In the genomic region with DNA sequence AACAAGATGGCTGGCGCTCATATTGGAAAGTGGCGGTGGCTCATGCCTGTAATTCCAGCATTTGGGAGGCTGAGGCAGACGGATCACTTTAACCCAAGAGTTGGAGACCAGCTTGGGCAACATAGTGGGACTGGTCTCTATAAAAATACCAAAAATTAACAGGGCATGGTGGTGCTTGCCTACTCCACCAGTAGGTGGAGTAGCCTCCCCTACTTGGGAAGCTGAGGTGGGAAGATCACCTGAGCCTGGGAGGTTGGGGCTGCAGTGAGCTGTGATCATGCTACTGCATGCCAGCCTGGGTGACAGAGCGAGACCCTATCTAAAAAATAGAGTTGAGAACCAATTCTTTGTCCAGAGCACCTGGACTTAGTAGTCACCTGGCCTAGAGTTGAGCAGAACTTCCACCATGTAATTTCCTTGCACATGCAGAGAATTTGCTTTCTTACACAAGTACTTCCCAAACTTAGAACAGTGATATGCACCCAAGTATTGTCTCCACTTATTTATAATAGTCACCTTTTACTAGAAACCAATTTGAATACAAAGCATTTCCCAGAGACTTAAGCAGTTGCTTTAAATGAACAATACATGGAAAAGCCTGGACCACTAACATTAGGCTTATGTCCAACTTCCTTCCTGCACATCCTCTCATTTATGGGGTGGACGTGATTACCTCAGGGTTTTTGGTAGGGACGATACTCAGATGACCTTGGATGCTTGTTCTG, we compare ENCODE assay signal across 1 cellular context.
A peak's percentile ranks its signal among the peaks of the same experiment; 100 is the strongest.
TF ChIP-seq lines count a peak whose summit lies in the region.

No MANE protein-coding gene starts in this region.

TF ChIP-seq in K562, 482 proteins besides CTCF, POLR2A, EP300 and RAD21 (continued from another document and continues in another):
- no peak for TF ChIP-seq SIRT6 (IDR thresholded peaks at IDR 0.05; ENCODE audit: low read depth, low read length)
- 0 out of 2 replicates have a peak, but pooled peaks have one; percentile 44 for TF ChIP-seq CC2D1A (IDR thresholded peaks at IDR 0.05)
- TF ChIP-seq, protein P1, sequence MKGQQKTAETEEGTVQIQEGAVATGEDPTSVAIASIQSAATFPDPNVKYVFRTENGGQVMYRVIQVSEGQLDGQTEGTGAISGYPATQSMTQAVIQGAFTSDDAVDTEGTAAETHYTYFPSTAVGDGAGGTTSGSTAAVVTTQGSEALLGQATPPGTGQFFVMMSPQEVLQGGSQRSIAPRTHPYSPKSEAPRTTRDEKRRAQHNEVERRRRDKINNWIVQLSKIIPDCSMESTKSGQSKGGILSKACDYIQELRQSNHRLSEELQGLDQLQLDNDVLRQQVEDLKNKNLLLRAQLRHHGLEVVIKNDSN (CRISPR knock-in tag; IDR thresholded peaks at IDR 0.05), result 0 out of 2 replicates have a peak, but pooled peaks have one; percentile 20
- TF ChIP-seq TFAP4 (CRISPR knock-in tag; IDR thresholded peaks at IDR 0.05; ENCODE audit: borderline replicate concordance), result peak; percentile 37; the same call in 1 of the 2 replicates
- 0 out of 4 replicates have a peak, but pooled peaks of 1 of the 2 experiments have one; percentile 26 for TF ChIP-seq SRF (CRISPR knock-in tag; IDR thresholded peaks at IDR 0.05)
- TF ChIP-seq ZKSCAN1 (IDR thresholded peaks at IDR 0.05; ENCODE audit: low read depth, low read length), result peak; percentile 77
- TF ChIP-seq RCOR1 (IDR thresholded peaks at IDR 0.05; ENCODE audit: borderline replicate concordance in 1 of 2, low read depth in 2 of 2, low read length in 2 of 2), result peak in 1 of 2 experiments; percentile 28; a peak in 1 of 4 replicates
- TF ChIP-seq, protein P2, sequence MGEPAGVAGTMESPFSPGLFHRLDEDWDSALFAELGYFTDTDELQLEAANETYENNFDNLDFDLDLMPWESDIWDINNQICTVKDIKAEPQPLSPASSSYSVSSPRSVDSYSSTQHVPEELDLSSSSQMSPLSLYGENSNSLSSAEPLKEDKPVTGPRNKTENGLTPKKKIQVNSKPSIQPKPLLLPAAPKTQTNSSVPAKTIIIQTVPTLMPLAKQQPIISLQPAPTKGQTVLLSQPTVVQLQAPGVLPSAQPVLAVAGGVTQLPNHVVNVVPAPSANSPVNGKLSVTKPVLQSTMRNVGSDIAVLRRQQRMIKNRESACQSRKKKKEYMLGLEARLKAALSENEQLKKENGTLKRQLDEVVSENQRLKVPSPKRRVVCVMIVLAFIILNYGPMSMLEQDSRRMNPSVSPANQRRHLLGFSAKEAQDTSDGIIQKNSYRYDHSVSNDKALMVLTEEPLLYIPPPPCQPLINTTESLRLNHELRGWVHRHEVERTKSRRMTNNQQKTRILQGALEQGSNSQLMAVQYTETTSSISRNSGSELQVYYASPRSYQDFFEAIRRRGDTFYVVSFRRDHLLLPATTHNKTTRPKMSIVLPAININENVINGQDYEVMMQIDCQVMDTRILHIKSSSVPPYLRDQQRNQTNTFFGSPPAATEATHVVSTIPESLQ (CRISPR knock-in tag; IDR thresholded peaks at IDR 0.05), result 0 out of 2 replicates have a peak, but pooled peaks have one; percentile 24
- no peak for TF ChIP-seq STAG1 (CRISPR knock-in tag; IDR thresholded peaks at IDR 0.05; ENCODE audit: borderline replicate concordance)
- TF ChIP-seq BMI1 (IDR thresholded peaks at IDR 0.05; ENCODE audit: low read length), result no peak
- no peak for TF ChIP-seq SMARCA5 (IDR thresholded peaks at IDR 0.05)
- no peak for TF ChIP-seq REST (CRISPR knock-in tag; IDR thresholded peaks at IDR 0.05; ENCODE audit: low read depth)
- TF ChIP-seq JUND (IDR thresholded peaks at IDR 0.05; ENCODE audit: borderline replicate concordance, low read depth, low read length), result 0 out of 2 replicates have a peak, but pooled peaks have one; percentile 23
- 0 out of 3 replicates have a peak, but pooled peaks have one; percentile 20 for TF ChIP-seq JUND (tag; IDR thresholded peaks at IDR 0.05; ENCODE audit: borderline replicate concordance, low read depth, low read length)
- TF ChIP-seq SAFB (IDR thresholded peaks at IDR 0.05; ENCODE audit: borderline replicate concordance, low read depth, low read length), result no peak
- no peak for TF ChIP-seq NFE2 (IDR thresholded peaks at IDR 0.05; ENCODE audit: low read depth)
- TF ChIP-seq SMC3 (conservative IDR thresholded peaks at IDR 0.05; ENCODE audit: insufficient read depth, low read depth, low read length), result peak; percentile 84
- TF ChIP-seq ZNF41 (CRISPR knock-in tag; conservative IDR thresholded peaks at IDR 0.05), result no peak; the same call in 1 of the 2 replicates
- TF ChIP-seq CAMTA2 (CRISPR knock-in tag; conservative IDR thresholded peaks at IDR 0.05), result no peak
- TF ChIP-seq, protein P3, sequence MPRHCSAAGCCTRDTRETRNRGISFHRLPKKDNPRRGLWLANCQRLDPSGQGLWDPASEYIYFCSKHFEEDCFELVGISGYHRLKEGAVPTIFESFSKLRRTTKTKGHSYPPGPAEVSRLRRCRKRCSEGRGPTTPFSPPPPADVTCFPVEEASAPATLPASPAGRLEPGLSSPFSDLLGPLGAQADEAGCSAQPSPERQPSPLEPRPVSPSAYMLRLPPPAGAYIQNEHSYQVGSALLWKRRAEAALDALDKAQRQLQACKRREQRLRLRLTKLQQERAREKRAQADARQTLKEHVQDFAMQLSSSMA (CRISPR knock-in tag; IDR thresholded peaks at IDR 0.05), result no peak
- TF ChIP-seq, protein P4, sequence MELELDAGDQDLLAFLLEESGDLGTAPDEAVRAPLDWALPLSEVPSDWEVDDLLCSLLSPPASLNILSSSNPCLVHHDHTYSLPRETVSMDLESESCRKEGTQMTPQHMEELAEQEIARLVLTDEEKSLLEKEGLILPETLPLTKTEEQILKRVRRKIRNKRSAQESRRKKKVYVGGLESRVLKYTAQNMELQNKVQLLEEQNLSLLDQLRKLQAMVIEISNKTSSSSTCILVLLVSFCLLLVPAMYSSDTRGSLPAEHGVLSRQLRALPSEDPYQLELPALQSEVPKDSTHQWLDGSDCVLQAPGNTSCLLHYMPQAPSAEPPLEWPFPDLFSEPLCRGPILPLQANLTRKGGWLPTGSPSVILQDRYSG (tag; conservative IDR thresholded peaks at IDR 0.05; ENCODE audit: low read depth), result no peak
- TF ChIP-seq HMG20A (CRISPR knock-in tag; conservative IDR thresholded peaks at IDR 0.05), result no peak
- no peak for TF ChIP-seq CHD4 (IDR thresholded peaks at IDR 0.05; ENCODE audit: insufficient read depth, insufficient replicate concordance, low read depth, low read length, poor library complexity, severe bottlenecking)
- TF ChIP-seq, protein P5, sequence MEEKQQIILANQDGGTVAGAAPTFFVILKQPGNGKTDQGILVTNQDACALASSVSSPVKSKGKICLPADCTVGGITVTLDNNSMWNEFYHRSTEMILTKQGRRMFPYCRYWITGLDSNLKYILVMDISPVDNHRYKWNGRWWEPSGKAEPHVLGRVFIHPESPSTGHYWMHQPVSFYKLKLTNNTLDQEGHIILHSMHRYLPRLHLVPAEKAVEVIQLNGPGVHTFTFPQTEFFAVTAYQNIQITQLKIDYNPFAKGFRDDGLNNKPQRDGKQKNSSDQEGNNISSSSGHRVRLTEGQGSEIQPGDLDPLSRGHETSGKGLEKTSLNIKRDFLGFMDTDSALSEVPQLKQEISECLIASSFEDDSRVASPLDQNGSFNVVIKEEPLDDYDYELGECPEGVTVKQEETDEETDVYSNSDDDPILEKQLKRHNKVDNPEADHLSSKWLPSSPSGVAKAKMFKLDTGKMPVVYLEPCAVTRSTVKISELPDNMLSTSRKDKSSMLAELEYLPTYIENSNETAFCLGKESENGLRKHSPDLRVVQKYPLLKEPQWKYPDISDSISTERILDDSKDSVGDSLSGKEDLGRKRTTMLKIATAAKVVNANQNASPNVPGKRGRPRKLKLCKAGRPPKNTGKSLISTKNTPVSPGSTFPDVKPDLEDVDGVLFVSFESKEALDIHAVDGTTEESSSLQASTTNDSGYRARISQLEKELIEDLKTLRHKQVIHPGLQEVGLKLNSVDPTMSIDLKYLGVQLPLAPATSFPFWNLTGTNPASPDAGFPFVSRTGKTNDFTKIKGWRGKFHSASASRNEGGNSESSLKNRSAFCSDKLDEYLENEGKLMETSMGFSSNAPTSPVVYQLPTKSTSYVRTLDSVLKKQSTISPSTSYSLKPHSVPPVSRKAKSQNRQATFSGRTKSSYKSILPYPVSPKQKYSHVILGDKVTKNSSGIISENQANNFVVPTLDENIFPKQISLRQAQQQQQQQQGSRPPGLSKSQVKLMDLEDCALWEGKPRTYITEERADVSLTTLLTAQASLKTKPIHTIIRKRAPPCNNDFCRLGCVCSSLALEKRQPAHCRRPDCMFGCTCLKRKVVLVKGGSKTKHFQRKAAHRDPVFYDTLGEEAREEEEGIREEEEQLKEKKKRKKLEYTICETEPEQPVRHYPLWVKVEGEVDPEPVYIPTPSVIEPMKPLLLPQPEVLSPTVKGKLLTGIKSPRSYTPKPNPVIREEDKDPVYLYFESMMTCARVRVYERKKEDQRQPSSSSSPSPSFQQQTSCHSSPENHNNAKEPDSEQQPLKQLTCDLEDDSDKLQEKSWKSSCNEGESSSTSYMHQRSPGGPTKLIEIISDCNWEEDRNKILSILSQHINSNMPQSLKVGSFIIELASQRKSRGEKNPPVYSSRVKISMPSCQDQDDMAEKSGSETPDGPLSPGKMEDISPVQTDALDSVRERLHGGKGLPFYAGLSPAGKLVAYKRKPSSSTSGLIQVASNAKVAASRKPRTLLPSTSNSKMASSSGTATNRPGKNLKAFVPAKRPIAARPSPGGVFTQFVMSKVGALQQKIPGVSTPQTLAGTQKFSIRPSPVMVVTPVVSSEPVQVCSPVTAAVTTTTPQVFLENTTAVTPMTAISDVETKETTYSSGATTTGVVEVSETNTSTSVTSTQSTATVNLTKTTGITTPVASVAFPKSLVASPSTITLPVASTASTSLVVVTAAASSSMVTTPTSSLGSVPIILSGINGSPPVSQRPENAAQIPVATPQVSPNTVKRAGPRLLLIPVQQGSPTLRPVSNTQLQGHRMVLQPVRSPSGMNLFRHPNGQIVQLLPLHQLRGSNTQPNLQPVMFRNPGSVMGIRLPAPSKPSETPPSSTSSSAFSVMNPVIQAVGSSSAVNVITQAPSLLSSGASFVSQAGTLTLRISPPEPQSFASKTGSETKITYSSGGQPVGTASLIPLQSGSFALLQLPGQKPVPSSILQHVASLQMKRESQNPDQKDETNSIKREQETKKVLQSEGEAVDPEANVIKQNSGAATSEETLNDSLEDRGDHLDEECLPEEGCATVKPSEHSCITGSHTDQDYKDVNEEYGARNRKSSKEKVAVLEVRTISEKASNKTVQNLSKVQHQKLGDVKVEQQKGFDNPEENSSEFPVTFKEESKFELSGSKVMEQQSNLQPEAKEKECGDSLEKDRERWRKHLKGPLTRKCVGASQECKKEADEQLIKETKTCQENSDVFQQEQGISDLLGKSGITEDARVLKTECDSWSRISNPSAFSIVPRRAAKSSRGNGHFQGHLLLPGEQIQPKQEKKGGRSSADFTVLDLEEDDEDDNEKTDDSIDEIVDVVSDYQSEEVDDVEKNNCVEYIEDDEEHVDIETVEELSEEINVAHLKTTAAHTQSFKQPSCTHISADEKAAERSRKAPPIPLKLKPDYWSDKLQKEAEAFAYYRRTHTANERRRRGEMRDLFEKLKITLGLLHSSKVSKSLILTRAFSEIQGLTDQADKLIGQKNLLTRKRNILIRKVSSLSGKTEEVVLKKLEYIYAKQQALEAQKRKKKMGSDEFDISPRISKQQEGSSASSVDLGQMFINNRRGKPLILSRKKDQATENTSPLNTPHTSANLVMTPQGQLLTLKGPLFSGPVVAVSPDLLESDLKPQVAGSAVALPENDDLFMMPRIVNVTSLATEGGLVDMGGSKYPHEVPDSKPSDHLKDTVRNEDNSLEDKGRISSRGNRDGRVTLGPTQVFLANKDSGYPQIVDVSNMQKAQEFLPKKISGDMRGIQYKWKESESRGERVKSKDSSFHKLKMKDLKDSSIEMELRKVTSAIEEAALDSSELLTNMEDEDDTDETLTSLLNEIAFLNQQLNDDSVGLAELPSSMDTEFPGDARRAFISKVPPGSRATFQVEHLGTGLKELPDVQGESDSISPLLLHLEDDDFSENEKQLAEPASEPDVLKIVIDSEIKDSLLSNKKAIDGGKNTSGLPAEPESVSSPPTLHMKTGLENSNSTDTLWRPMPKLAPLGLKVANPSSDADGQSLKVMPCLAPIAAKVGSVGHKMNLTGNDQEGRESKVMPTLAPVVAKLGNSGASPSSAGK (IDR thresholded peaks at IDR 0.05), result no peak
- TF ChIP-seq ZNF197 (CRISPR knock-in tag; IDR thresholded peaks at IDR 0.05; ENCODE audit: low read depth), result no peak
- TF ChIP-seq POLR2B (IDR thresholded peaks at IDR 0.05; ENCODE audit: low read depth, partially characterized antibody), result no peak
